ENCODE assay signal across 30 cellular contexts in the genomic region with DNA sequence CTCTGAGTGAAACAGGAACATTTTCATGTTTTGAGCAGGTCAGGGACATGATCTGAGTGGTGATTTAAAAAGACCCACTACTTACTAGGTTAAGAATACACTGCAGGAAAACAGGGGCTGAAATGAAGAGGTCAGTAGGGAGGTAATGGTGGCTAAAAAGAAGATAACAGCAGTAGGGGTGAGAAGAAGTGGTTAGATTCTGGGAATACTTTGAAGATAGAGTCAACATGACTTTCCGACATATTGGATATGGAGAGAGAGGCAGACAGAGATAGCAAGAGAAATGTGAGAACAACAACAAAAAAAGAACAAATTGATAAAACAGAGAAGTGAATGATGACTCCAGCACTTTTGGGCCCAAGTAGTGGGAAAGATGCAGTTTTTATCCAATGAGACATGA.
"Had no signal": no experiment of that assay in that cellular context is flagged by ENCODE, and none has a peak within 500 bp of the region (broad histone marks: within the 10 kb centered on the region; RNA-seq: fewer than 3 reads in every experiment).

No MANE protein-coding gene starts in this region.

- FAIRE-seq: colon had no signal

- H3K36me3 ChIP-seq: adrenal gland had no signal

- H3K36me3 Mint-ChIP-seq: activated CD4-positive, alpha-beta memory T cell treated with anti-CD3 and anti-CD28 coated beads for 36 hours; activated CD8-positive, alpha-beta memory T cell treated with anti-CD3 and anti-CD28 coated beads, Interleukin-2, amount 10 ng/mL, durations not matched to agents 7 days and 5 days; activated naive CD4-positive, alpha-beta T cell treated with anti-CD3 and anti-CD28 coated beads, Interleukin-2, amount 50 U/mL, for 24 hours; activated naive CD8-positive, alpha-beta T cell treated with anti-CD3 and anti-CD28 coated beads for 36 hours had no signal

- H3K4me1 ChIP-seq: adrenal gland had no signal

- H3K4me3 ChIP-seq: adrenal gland, body of pancreas had no signal

- H3K27me3 Mint-ChIP-seq: activated CD4-positive, alpha-beta memory T cell treated with anti-CD3 and anti-CD28 coated beads for 36 hours; activated CD4-positive, alpha-beta T cell treated with anti-CD3 and anti-CD28 coated beads for 36 hours; activated CD4-positive, alpha-beta T cell treated with anti-CD3 and anti-CD28 coated beads, Interleukin-2, amount 10 ng/mL, durations not matched to agents 24 days and 14 days; activated CD8-positive, alpha-beta memory T cell treated with anti-CD3 and anti-CD28 coated beads, Interleukin-2, amount 10 ng/mL, durations not matched to agents 7 days and 5 days; activated naive CD4-positive, alpha-beta T cell treated with anti-CD3 and anti-CD28 coated beads, Interleukin-2, amount 50 U/mL, for 24 hours; activated naive CD8-positive, alpha-beta T cell treated with anti-CD3 and anti-CD28 coated beads for 36 hours; activated naive CD8-positive, alpha-beta T cell treated with anti-CD3 and anti-CD28 coated beads, Interleukin-2, amount 50 U/mL, for 24 hours; effector memory CD8-positive, alpha-beta T cell; T-helper 17 cell had no signal

- H3K9me3 Mint-ChIP-seq: activated CD4-positive, alpha-beta memory T cell treated with anti-CD3 and anti-CD28 coated beads for 36 hours; activated CD4-positive, alpha-beta T cell treated with anti-CD3 and anti-CD28 coated beads, Interleukin-2, amount 10 ng/mL, durations not matched to agents 24 days and 14 days; activated naive CD4-positive, alpha-beta T cell treated with anti-CD3 and anti-CD28 coated beads for 36 hours; activated naive CD4-positive, alpha-beta T cell treated with anti-CD3 and anti-CD28 coated beads, Interleukin-2, amount 50 U/mL, for 24 hours; activated naive CD8-positive, alpha-beta T cell treated with anti-CD3 and anti-CD28 coated beads for 36 hours; activated naive CD8-positive, alpha-beta T cell treated with anti-CD3 and anti-CD28 coated beads, Interleukin-2, amount 50 U/mL, for 24 hours; activated T-helper 1 cell treated with anti-CD3 and anti-CD28 coated beads, Interleukin-12 subunit alpha, Interleukin-12 subunit beta, Interleukin-2, Interleukin-4 antibody, amounts not matched to agents 30 ng/mL and 10 ng/mL and 1 ng/mL, durations not matched to agents 14 hours and 24 hours and 36 hours; activated T-helper 2 cell treated with anti-CD3 and anti-CD28 coated beads, Interferon-gamma antibody, Interleukin-2, Interleukin-4, amounts not matched to agents 10 μg/mL and 5 μg/mL and 100 μg/mL, durations not matched to agents 14 hours and 24 hours and 36 hours; T-helper 2 cell treated with Interferon-gamma antibody and Interleukin-4, amounts not matched to agents 5 μg/mL and 100 μg/mL, for 36 hours had no signal

- H3K9me3 ChIP-seq: body of pancreas had no signal

- H3K4me3 Mint-ChIP-seq: activated CD4-positive, alpha-beta memory T cell treated with anti-CD3 and anti-CD28 coated beads for 36 hours; activated CD4-positive, alpha-beta T cell treated with anti-CD3 and anti-CD28 coated beads for 36 hours; activated CD4-positive, alpha-beta T cell treated with anti-CD3 and anti-CD28 coated beads, Interleukin-2, amount 10 ng/mL, durations not matched to agents 24 days and 14 days; activated CD8-positive, alpha-beta memory T cell treated with anti-CD3 and anti-CD28 coated beads, Interleukin-2, amount 10 ng/mL, durations not matched to agents 7 days and 5 days; activated CD8-positive, alpha-beta T cell treated with anti-CD3 and anti-CD28 coated beads, Interleukin-2, amount 10 ng/mL, durations not matched to agents 7 days and 5 days; activated naive CD4-positive, alpha-beta T cell treated with anti-CD3 and anti-CD28 coated beads for 36 hours; activated naive CD4-positive, alpha-beta T cell treated with anti-CD3 and anti-CD28 coated beads, Interleukin-2, amount 50 U/mL, for 24 hours; activated naive CD8-positive, alpha-beta T cell treated with anti-CD3 and anti-CD28 coated beads for 36 hours; activated naive CD8-positive, alpha-beta T cell treated with anti-CD3 and anti-CD28 coated beads, Interleukin-2, amount 50 U/mL, for 24 hours; activated T-helper 1 cell treated with anti-CD3 and anti-CD28 coated beads, Interleukin-12 subunit alpha, Interleukin-12 subunit beta, Interleukin-2, Interleukin-4 antibody, amounts not matched to agents 30 ng/mL and 10 ng/mL and 1 ng/mL, durations not matched to agents 14 hours and 24 hours and 36 hours; effector memory CD8-positive, alpha-beta T cell; T-helper 17 cell; T-helper 2 cell treated with Interferon-gamma antibody and Interleukin-4, amounts not matched to agents 5 μg/mL and 100 μg/mL, for 36 hours had no signal

- ATAC-seq: activated CD4-positive, alpha-beta T cell treated with anti-CD3 and anti-CD28 coated beads for 36 hours; activated CD8-positive, alpha-beta memory T cell treated with anti-CD3 and anti-CD28 coated beads, Interleukin-2, amount 10 ng/mL, durations not matched to agents 7 days and 5 days; activated CD8-positive, alpha-beta T cell treated with anti-CD3 and anti-CD28 coated beads, Interleukin-2, amount 10 ng/mL, durations not matched to agents 7 days and 5 days; activated naive CD8-positive, alpha-beta T cell treated with anti-CD3 and anti-CD28 coated beads, Interleukin-2, amount 50 U/mL, for 24 hours; effector memory CD8-positive, alpha-beta T cell; T-helper 17 cell had no signal

- H3K27ac Mint-ChIP-seq: activated CD4-positive, alpha-beta memory T cell treated with anti-CD3 and anti-CD28 coated beads for 36 hours; activated CD4-positive, alpha-beta T cell treated with anti-CD3 and anti-CD28 coated beads for 36 hours; activated CD4-positive, alpha-beta T cell treated with anti-CD3 and anti-CD28 coated beads, Interleukin-2, amount 10 ng/mL, durations not matched to agents 24 days and 14 days; activated CD8-positive, alpha-beta memory T cell treated with anti-CD3 and anti-CD28 coated beads, Interleukin-2, amount 10 ng/mL, durations not matched to agents 7 days and 5 days; activated CD8-positive, alpha-beta T cell treated with anti-CD3 and anti-CD28 coated beads, Interleukin-2, amount 10 ng/mL, durations not matched to agents 7 days and 5 days; activated naive CD4-positive, alpha-beta T cell treated with anti-CD3 and anti-CD28 coated beads for 36 hours; activated naive CD4-positive, alpha-beta T cell treated with anti-CD3 and anti-CD28 coated beads, Interleukin-2, amount 50 U/mL, for 24 hours; activated naive CD8-positive, alpha-beta T cell treated with anti-CD3 and anti-CD28 coated beads for 36 hours; activated naive CD8-positive, alpha-beta T cell treated with anti-CD3 and anti-CD28 coated beads, Interleukin-2, amount 50 U/mL, for 24 hours; activated T-helper 1 cell treated with anti-CD3 and anti-CD28 coated beads, Interleukin-12 subunit alpha, Interleukin-12 subunit beta, Interleukin-2, Interleukin-4 antibody, amounts not matched to agents 30 ng/mL and 10 ng/mL and 1 ng/mL, durations not matched to agents 14 hours and 24 hours and 36 hours; activated T-helper 2 cell treated with anti-CD3 and anti-CD28 coated beads, Interferon-gamma antibody, Interleukin-2, Interleukin-4, amounts not matched to agents 10 μg/mL and 5 μg/mL and 100 μg/mL, durations not matched to agents 14 hours and 24 hours and 36 hours; effector memory CD8-positive, alpha-beta T cell; T-helper 17 cell; T-helper 2 cell treated with Interferon-gamma antibody and Interleukin-4, amounts not matched to agents 5 μg/mL and 100 μg/mL, for 36 hours had no signal

- H3K4me1 Mint-ChIP-seq: activated CD4-positive, alpha-beta T cell treated with anti-CD3 and anti-CD28 coated beads for 36 hours; activated CD4-positive, alpha-beta T cell treated with anti-CD3 and anti-CD28 coated beads, Interleukin-2, amount 10 ng/mL, durations not matched to agents 24 days and 14 days; activated CD8-positive, alpha-beta memory T cell treated with anti-CD3 and anti-CD28 coated beads, Interleukin-2, amount 10 ng/mL, durations not matched to agents 7 days and 5 days; activated naive CD4-positive, alpha-beta T cell treated with anti-CD3 and anti-CD28 coated beads, Interleukin-2, amount 50 U/mL, for 24 hours; activated naive CD8-positive, alpha-beta T cell treated with anti-CD3 and anti-CD28 coated beads for 36 hours; activated naive CD8-positive, alpha-beta T cell treated with anti-CD3 and anti-CD28 coated beads, Interleukin-2, amount 50 U/mL, for 24 hours; T-helper 17 cell had no signal

- H3K27ac ChIP-seq: adrenal gland, body of pancreas, epithelial cell of prostate had no signal

- DNase-seq: activated CD4-positive, alpha-beta memory T cell treated with anti-CD3 and anti-CD28 coated beads for 36 hours; activated CD4-positive, alpha-beta T cell treated with anti-CD3 and anti-CD28 coated beads for 36 hours; activated CD4-positive, alpha-beta T cell treated with anti-CD3 and anti-CD28 coated beads, Interleukin-2, amount 10 ng/mL, durations not matched to agents 24 days and 14 days; activated CD4-positive, CD25-positive, alpha-beta regulatory T cell; activated CD4-positive, CD25-positive, alpha-beta regulatory T cell treated with anti-CD3 and anti-CD28 coated beads, Interleukin-2, amount 50 U/mL, for 72 hours; activated CD8-positive, alpha-beta memory T cell treated with anti-CD3 and anti-CD28 coated beads, Interleukin-2, amount 10 ng/mL, durations not matched to agents 7 days and 5 days; activated CD8-positive, alpha-beta memory T cell treated with anti-CD3 and anti-CD28 coated beads, Interleukin-2, amount 50 U/mL, for 4 hours; activated CD8-positive, alpha-beta T cell treated with anti-CD3 and anti-CD28 coated beads, Interleukin-2, amount 10 ng/mL, durations not matched to agents 7 days and 5 days; activated effector memory CD4-positive, alpha-beta T cell treated with anti-CD3 and anti-CD28 coated beads, Interleukin-2, amount 50 U/mL, for 16 hours; activated naive CD4-positive, alpha-beta T cell treated with anti-CD3 and anti-CD28 coated beads for 36 hours; activated naive CD8-positive, alpha-beta T cell treated with anti-CD3 and anti-CD28 coated beads for 36 hours; activated naive CD8-positive, alpha-beta T cell treated with anti-CD3 and anti-CD28 coated beads, Interleukin-2, amount 50 U/mL, for 24 hours; activated T-cell treated with anti-CD3 and anti-CD28 coated beads, Interleukin-2, amount 50 U/mL, for 1 hour; activated T-cell treated with anti-CD3 and anti-CD28 coated beads, Interleukin-2, amount 50 U/mL, for 48 hours; adrenal gland; amygdala; aorta; body of pancreas; caudate nucleus; cortex of kidney; effector CD4-positive, alpha-beta T cell; effector memory CD8-positive, alpha-beta T cell; T-helper 17 cell; T1000 had no signal
